8 cellular contexts compared by ENCODE assay signal in the genomic region with DNA sequence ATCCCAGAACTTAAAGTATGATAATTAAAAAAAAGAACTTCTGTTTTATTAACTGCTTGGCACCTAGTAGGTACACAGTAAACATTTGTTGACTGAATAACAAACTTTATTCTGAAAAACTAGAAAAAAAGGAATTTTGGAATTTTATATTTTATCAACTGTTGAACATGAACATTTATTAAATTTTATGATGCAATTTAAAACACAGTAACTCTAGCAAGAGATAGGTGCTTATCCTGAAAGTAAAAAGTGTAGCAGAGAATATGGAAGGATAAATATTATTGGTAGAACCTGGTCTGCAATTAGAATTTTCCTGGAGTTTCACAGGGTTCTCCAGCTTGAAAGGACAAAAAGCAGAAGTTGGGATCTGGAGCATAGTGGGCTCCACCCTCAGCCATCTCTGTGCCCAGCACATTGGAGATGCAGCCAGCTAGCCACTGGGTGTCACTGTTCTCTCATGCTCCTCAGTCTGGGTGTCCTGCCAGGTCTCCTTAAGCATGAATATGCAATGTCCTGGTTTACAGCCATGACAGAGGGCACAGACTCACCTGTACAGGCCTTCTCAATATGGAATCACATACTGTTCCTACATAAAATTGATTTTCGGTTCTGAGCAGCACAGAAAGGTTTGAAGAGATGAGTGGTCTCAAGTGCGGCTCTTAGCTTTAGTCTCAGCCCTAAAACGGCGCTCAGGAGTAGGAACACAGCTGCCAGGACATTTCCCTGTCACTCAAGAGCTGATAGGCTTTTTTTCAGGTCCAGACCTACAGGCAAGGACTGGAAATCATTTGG. TPM values are rescaled to one million over a fixed set of nuclear protein-coding genes. Genes with fewer than 3 reads are reported as not detected.
A peak's percentile ranks its signal among the peaks of the same experiment; 100 is the strongest.
DNase-seq lines count a peak whose midpoint lies in the region; ATAC-seq, FAIRE-seq and TF ChIP-seq lines count a peak whose summit lies in the region.

No MANE protein-coding gene starts in this region.

- TF ChIP-seq RAD21 in HepG2 (CRISPR knock-in tag; IDR thresholded peaks at IDR 0.05) = peak; percentile 85

- no TSS peak for BruUV-seq in HepG2 (replicated peaks; lab: Mats Ljungman, UMichigan)

- H3K9me3 Mint-ChIP-seq in CD4-positive, CD25-positive, alpha-beta regulatory T cell = peaks cover 0 to 3% (median 0%) of the 10 kb centered on the region in 7 donors

- peaks cover 23% of the 10 kb centered on the region for H3K27me3 Mint-ChIP-seq in CD4-positive, CD25-positive, alpha-beta regulatory T cell

- H3K27ac Mint-ChIP-seq in CD4-positive, CD25-positive, alpha-beta regulatory T cell = no peak overlapping the region

- H3K4me1 ChIP-seq in CD4-positive, CD25-positive, alpha-beta regulatory T cell (ENCODE audit: control insufficient read depth, insufficient read depth, low read length, poor library complexity, severe bottlenecking) = no peaks in the 10 kb centered on the region
- no peaks in the 10 kb centered on the region for H3K4me1 ChIP-seq in colonic mucosa
- H3K4me1 ChIP-seq in HepG2 (ENCODE audit: insufficient read depth, low read length) = no peaks in the 10 kb centered on the region

- no peak overlapping the region for H2AFZ ChIP-seq in HepG2 (ENCODE audit: low read length)

- POLR2A ChIA-PET in HepG2 (lab: Yijun Ruan, JAX) = no interaction called here

- H3K36me3 Mint-ChIP-seq in CD4-positive, CD25-positive, alpha-beta regulatory T cell = no peaks in the 10 kb centered on the region

- TF ChIP-seq CTCF in WI38 (IDR thresholded peaks at IDR 0.05; ENCODE audit: low read depth, low read length) (peak; percentile 77), colonic mucosa (IDR thresholded peaks at IDR 0.05) (peak; percentile 83), HepG2 (CRISPR knock-in tag; IDR thresholded peaks at IDR 0.05) (peak; percentile 93)

- no peak overlapping the region for H3K27ac ChIP-seq in CD4-positive, CD25-positive, alpha-beta regulatory T cell (ENCODE audit: insufficient read depth, low read length, poor library complexity, severe bottlenecking)
- no peak overlapping the region for H3K27ac ChIP-seq in colonic mucosa
- H3K27ac ChIP-seq in HepG2 (ENCODE audit: extremely low read length, insufficient read depth, low read length) = no peak overlapping the region

- H3K79me2 ChIP-seq in HepG2 (ENCODE audit: insufficient read depth, low read length) = no peaks in the 10 kb centered on the region

- CTCF ChIA-PET in HepG2 (lab: Yijun Ruan, JAX; ENCODE audit: low intra/inter-chr PET ratio, low total read pairs) = interaction anchor here (1.3 to 1.4 kb wide), 3 partner anchors 90 to 565 kb away, joined by 3 to 20 read pairs (median 6); no protein-coding TSS in a partner anchor

- H3K4me2 ChIP-seq in HepG2 (ENCODE audit: low read depth, low read length) = no peak overlapping the region

- WGBS in HepG2 (ENCODE audit: low lambda C conversion rate) = 68% methylated on average over 4 of the region's 4 CpGs

- ATAC-seq in CD4-positive, CD25-positive, alpha-beta regulatory T cell (ENCODE audit: low read depth in 2 of 2) = peak; percentile 73 to 82
- peak; percentile 100 for ATAC-seq in HG03342 (IDR thresholded peaks at IDR 0.05; ENCODE audit: unreplicated experiment)
- peak; percentile 100 for ATAC-seq in HepG2

- H3K9ac ChIP-seq in colonic mucosa (ENCODE audit: low read depth in 2 of 2, low read length in 2 of 2) (no peak overlapping the region), HepG2 (ENCODE audit: insufficient read depth, low read depth, low read length) (no peak overlapping the region)

- peaks cover 3% of the 10 kb centered on the region for H3K27me3 ChIP-seq in CD4-positive, CD25-positive, alpha-beta regulatory T cell (ENCODE audit: control insufficient read depth, insufficient read depth, low read length)
- no peaks in the 10 kb centered on the region for H3K27me3 ChIP-seq in colonic mucosa
- H3K27me3 ChIP-seq in HepG2 (ENCODE audit: control insufficient read depth in 1 of 2, insufficient read depth in 2 of 2, low read length in 2 of 2) = no peaks in the 10 kb centered on the region

- no peak for TF ChIP-seq POLR2A in HepG2 (IDR thresholded peaks at IDR 0.05; ENCODE audit: insufficient read depth in 1 of 2, low read depth in 2 of 2, low read length in 2 of 2)

- no peak overlapping the region for H3K4me3 Mint-ChIP-seq in CD4-positive, CD25-positive, alpha-beta regulatory T cell

- no peaks in the 10 kb centered on the region for H3K36me3 ChIP-seq in CD4-positive, CD25-positive, alpha-beta regulatory T cell (ENCODE audit: control insufficient read depth, insufficient read depth, low read length)
- H3K36me3 ChIP-seq in colonic mucosa = no peaks in the 10 kb centered on the region
- H3K36me3 ChIP-seq in HepG2 (replicated peaks in 1 of 2; ENCODE audit: control insufficient read depth in 1 of 2, insufficient read depth in 2 of 2, low read length in 2 of 2) = no peaks in the 10 kb centered on the region

- DNase-seq in CD4-positive, CD25-positive, alpha-beta regulatory T cell = peak; percentile 5 to 61 (median 38)
- DNase-seq in GM19240 (ENCODE audit: insufficient read length, low spot score) (peak; percentile 50), NCI-H2227 (lab: John Stamatoyannopoulos, UW; ENCODE audit: unreplicated experiment) (peak; percentile 31), colonic mucosa (peak; percentile 81), HepG2 (ENCODE audit: low spot score) (peak; percentile 74)
- peak; percentile 16 for DNase-seq in stimulated activated CD8-positive, alpha-beta memory T cell treated with anti-CD3 and anti-CD28 coated beads, Interleukin-12 subunit alpha, Interleukin-12 subunit beta, amount 100 ng/mL, for 1 hour (ENCODE audit: low read depth)

- H4K20me1 ChIP-seq in HepG2 (ENCODE audit: insufficient read depth, low read length) = no peaks in the 10 kb centered on the region

- FAIRE-seq in HepG2 (lab: Jason Lieb, UNC) = peak; percentile 92

- no peak overlapping the region for H3K4me3 ChIP-seq in CD4-positive, CD25-positive, alpha-beta regulatory T cell (ENCODE audit: low read depth, low read length)
- H3K4me3 ChIP-seq in WI38 (ENCODE audit: low read depth, low read length) (no peak overlapping the region), colonic mucosa (no peak overlapping the region), HepG2 (replicated peaks in 1 of 3; ENCODE audit: insufficient read depth in 1 of 3, low read depth in 2 of 3, low read length in 3 of 3) (no peak overlapping the region)

- TF ChIP-seq EP300 in HepG2 (IDR thresholded peaks at IDR 0.05; ENCODE audit: low read depth in 2 of 2, low read length in 2 of 2) (no peak), HepG2 (CRISPR knock-in tag; IDR thresholded peaks at IDR 0.05; ENCODE audit: borderline replicate concordance) (no peak)

- in situ Hi-C loops in HepG2 (cut with HindIII; ENCODE audit: extremely low pct_ligation_motif_present, low pct_unique_long_range_greater_than_20kb) = loop anchor here (25.0 kb wide), 1 partner anchor 886 kb away; no protein-coding TSS in a partner anchor

- no peaks in the 10 kb centered on the region for H3K4me1 Mint-ChIP-seq in CD4-positive, CD25-positive, alpha-beta regulatory T cell

- H3K9me3 ChIP-seq in CD4-positive, CD25-positive, alpha-beta regulatory T cell (ENCODE audit: control insufficient read depth in 2 of 2, low read length in 2 of 2) = no peaks in the 10 kb centered on the region
- H3K9me3 ChIP-seq in colonic mucosa = no peaks in the 10 kb centered on the region
- no peaks in the 10 kb centered on the region for H3K9me3 ChIP-seq in HepG2 (ENCODE audit: low read length)

- intact Hi-C loops in colonic mucosa (cut with DNase I) (no loop called here), HepG2 (cut with micrococcal nuclease; ENCODE audit: unreplicated experiment) (loop anchor here (1.0 kb wide), 2 partner anchors 238 to 565 kb away; no protein-coding TSS in a partner anchor)

RNA-seq across cellular contexts. Expression of a gene that starts 31.7 kb away (rescaled TPM):
- not detected for total RNA-seq in CD4-positive, CD25-positive, alpha-beta regulatory T cell
- polyA plus RNA-seq in CD4-positive, CD25-positive, alpha-beta regulatory T cell = not detected
- total RNA-seq in colonic mucosa = 10 to 100 TPM; 12.2 to 12.8 TPM
- total RNA-seq in HepG2 (2016; rRNA removed; fragmentation: Illumina TruSeq; extraction: Trizol) = not detected in 2 replicates
- total RNA-seq in HepG2 (2016; cell fraction: cytosol; rRNA removed; fragmentation: Illumina TruSeq; extraction: Trizol; ENCODE audit: low read depth) = not detected in 2 replicates
- not detected in 2 replicates for total RNA-seq in HepG2 (2016; cell fraction: insoluble cytoplasmic fraction; rRNA removed; fragmentation: Illumina TruSeq; extraction: Trizol)
- not detected in 2 replicates for total RNA-seq in HepG2 (2016; cell fraction: membrane; rRNA removed; fragmentation: Illumina TruSeq; extraction: Trizol)
- total RNA-seq in HepG2 (2016; cell fraction: nucleus; rRNA removed; fragmentation: Illumina TruSeq; extraction: Trizol) = not detected in 2 replicates
- polyA plus RNA-seq in HepG2 (2011; rRNA removed) = not detected in 2 replicates
- not detected in 2 replicates for polyA plus RNA-seq in HepG2 (2011; cell fraction: cytosol; rRNA removed)
- polyA plus RNA-seq in HepG2 (2011; cell fraction: nucleus; rRNA removed) = not detected in 2 replicates
- not detected in 2 replicates for polyA plus RNA-seq in HepG2 (2012)
- not detected in 2 replicates for polyA plus RNA-seq in HepG2 (2016; cell fraction: cytosol; fragmentation: Illumina TruSeq; extraction: Trizol; ENCODE audit: low read depth)
- not detected in 2 replicates for polyA plus RNA-seq in HepG2 (2016; cell fraction: insoluble cytoplasmic fraction; fragmentation: Illumina TruSeq; extraction: Trizol; ENCODE audit: low read depth)
- polyA plus RNA-seq in HepG2 (2016; cell fraction: membrane; fragmentation: Illumina TruSeq; extraction: Trizol; ENCODE audit: low read depth) = not detected in 2 replicates
- not detected in 2 replicates for polyA plus RNA-seq in HepG2 (2016; cell fraction: nucleus; fragmentation: Illumina TruSeq; extraction: Trizol; ENCODE audit: insufficient read depth, low read depth)
- 2.0 TPM in 1 of 2 replicates, not detected in the other for polyA minus RNA-seq in HepG2 (2011; rRNA and poly(A)+ RNA removed; ENCODE audit: low replicate concordance)
- polyA minus RNA-seq in HepG2 (2011; cell fraction: cytosol; rRNA and poly(A)+ RNA removed) = not detected in 2 replicates
- not detected in 2 replicates for polyA minus RNA-seq in HepG2 (2011; cell fraction: nucleus; rRNA and poly(A)+ RNA removed)

Comparison
In these comparisons a context has a peak if more than half of its experiments do, and no peak if none do; other contexts are left out.
1. DNase-seq: peak in every context shown above with its lines; median percentile 81 in colonic mucosa; 74 in HepG2; 50 in GM19240; 38 in CD4-positive, CD25-positive, alpha-beta regulatory T cell; 31 in NCI-H2227; 16 in stimulated activated CD8-positive, alpha-beta memory T cell treated with anti-CD3 and anti-CD28 coated beads, Interleukin-12 subunit alpha, Interleukin-12 subunit beta, amount 100 ng/mL, for 1 hour.
2. RNA of a gene that starts 31.7 kb away (total RNA-seq): 12.2 to 12.8 TPM in colonic mucosa; not detected in CD4-positive, CD25-positive, alpha-beta regulatory T cell (single experiment) and not detected in HepG2; every median in the first group is over 10 times any median in the second.
3. Peak in every context shown above with its lines, with median percentiles within 50 percentile points of each other: ATAC-seq and CTCF ChIP-seq.